Comparison of ENCODE assay signal across 24 cellular contexts in genomic region chr6:128121190-128121589, GRCh38.
A peak's percentile ranks its signal among the peaks of the same experiment; 100 is the strongest.
DNase-seq lines count a peak whose midpoint lies in the region; ATAC-seq, FAIRE-seq and TF ChIP-seq lines count a peak whose summit lies in the region.
"Had no signal": no experiment of that assay in that cellular context is flagged by ENCODE, and none has a peak within 500 bp of the region (broad histone marks: within the 10 kb centered on the region; RNA-seq: fewer than 3 reads in every experiment).

No MANE protein-coding gene starts in this region.

- peaks cover 8% of the 10 kb centered on the region for H3F3A ChIP-seq in MM.1S (ENCODE audit: insufficient read depth, low read length)

- H3K27me3 ChIP-seq in MM.1S (replicated peaks; ENCODE audit: insufficient read depth, low read length): no peaks in the 10 kb centered on the region
- H3K27me3 ChIP-seq in left lung: no peaks in the 10 kb centered on the region
- H3K27me3 ChIP-seq: BE2C; BLaER1 treated with 17β-estradiol and CSF1 and Interleukin-3, amounts not matched to agents 10 nM and 100 nM had no signal

- ATAC-seq in GM21367 (IDR thresholded peaks at IDR 0.05; ENCODE audit: unreplicated experiment) (no peak), left lung (no peak)
- ATAC-seq: A549, GM12878 had no signal

- H3K9me3 ChIP-seq in MM.1S (replicated peaks; ENCODE audit: insufficient read depth, low read length) (no peaks in the 10 kb centered on the region), left lung (no peaks in the 10 kb centered on the region)
- H3K9me3 ChIP-seq: A549; BE2C; BLaER1 treated with 17β-estradiol and CSF1 and Interleukin-3, amounts not matched to agents 10 nM and 100 nM had no signal

- TF ChIP-seq CTCF in MM.1S (IDR thresholded peaks at IDR 0.05; ENCODE audit: low read length) (no peak), left lung (IDR thresholded peaks at IDR 0.05) (no peak), glutamatergic neuron (IDR thresholded peaks at IDR 0.05; ENCODE audit: partially characterized antibody, unreplicated experiment) (no peak)

- no peak overlapping the region for H3K27ac Mint-ChIP-seq in glutamatergic neuron (ENCODE audit: unreplicated experiment)
- H3K27ac Mint-ChIP-seq: CD14-positive monocyte; CD4-positive, alpha-beta T cell; CD8-positive, alpha-beta memory T cell had no signal

- H3K4me1 Mint-ChIP-seq in glutamatergic neuron (ENCODE audit: low read depth, unreplicated experiment): peaks cover 3% of the 10 kb centered on the region

- no peak overlapping the region for H3K4me3 Mint-ChIP-seq in glutamatergic neuron (ENCODE audit: unreplicated experiment)
- H3K4me3 Mint-ChIP-seq: CD14-positive monocyte; CD4-positive, alpha-beta T cell; CD8-positive, alpha-beta memory T cell had no signal

- peaks cover 27% of the 10 kb centered on the region for H3K4me1 ChIP-seq in MM.1S (ENCODE audit: low read length)
- H3K4me1 ChIP-seq in left lung: no peaks in the 10 kb centered on the region

- H3K9ac ChIP-seq in MM.1S (ENCODE audit: low read length): no peak overlapping the region
- H3K9ac ChIP-seq: BLaER1 treated with 17β-estradiol and CSF1 and Interleukin-3, amounts not matched to agents 10 nM and 100 nM; GM23248 had no signal

- H3K36me3 ChIP-seq in MM.1S (replicated peaks; ENCODE audit: insufficient read depth, low read length): no peaks in the 10 kb centered on the region
- no peaks in the 10 kb centered on the region for H3K36me3 ChIP-seq in left lung
- H3K36me3 ChIP-seq: BE2C; BLaER1 treated with 17β-estradiol and CSF1 and Interleukin-3, amounts not matched to agents 10 nM and 100 nM had no signal

- H3K4me3 ChIP-seq in MM.1S (ENCODE audit: low read length): peak overlapping the region; percentile 23; the same call in 1 of the 2 replicates
- H3K4me3 ChIP-seq in left lung: no peak overlapping the region
- H3K4me3 ChIP-seq: A549; BLaER1 treated with 17β-estradiol and CSF1 and Interleukin-3, amounts not matched to agents 10 nM and 100 nM; GM12878; GM23248 had no signal

- no peaks in the 10 kb centered on the region for H3K79me2 ChIP-seq in MM.1S (ENCODE audit: low read length)

- intact Hi-C loops in left lung (cut with DNase I): no loop called here

- H3K9me3 Mint-ChIP-seq in glutamatergic neuron (ENCODE audit: unreplicated experiment): no peaks in the 10 kb centered on the region
- H3K9me3 Mint-ChIP-seq: CD4-positive, alpha-beta T cell had no signal

- H3K27me3 Mint-ChIP-seq in glutamatergic neuron (ENCODE audit: unreplicated experiment): no peaks in the 10 kb centered on the region
- H3K27me3 Mint-ChIP-seq: CD4-positive, alpha-beta T cell had no signal

- peak overlapping the region; percentile 58; the same call in 1 of the 2 replicates for H2AFZ ChIP-seq in MM.1S (ENCODE audit: low read length)
- H2AFZ ChIP-seq: GM23248 had no signal

- H4K20me1 ChIP-seq in MM.1S (ENCODE audit: insufficient read depth, low read length): no peaks in the 10 kb centered on the region
- H4K20me1 ChIP-seq: BLaER1 treated with 17β-estradiol and CSF1 and Interleukin-3, amounts not matched to agents 10 nM and 100 nM had no signal

- H3K36me3 Mint-ChIP-seq in glutamatergic neuron (ENCODE audit: unreplicated experiment): no peaks in the 10 kb centered on the region
- H3K36me3 Mint-ChIP-seq: CD14-positive monocyte had no signal

- no peaks in the 10 kb centered on the region for H3K9me2 ChIP-seq in MM.1S (replicated peaks; ENCODE audit: insufficient read depth, low read length)

- H3K4me2 ChIP-seq in MM.1S (ENCODE audit: low read depth, low read length): peak overlapping the region; percentile 67
- H3K4me2 ChIP-seq: A549; BLaER1 treated with 17β-estradiol and CSF1 and Interleukin-3, amounts not matched to agents 10 nM and 100 nM had no signal

- FAIRE-seq in GM19239 (lab: Jason Lieb, UNC): peak; percentile 23
- FAIRE-seq in islet of Langerhans (lab: Jason Lieb, UNC): peak; percentile 5
- FAIRE-seq: A549, GM12878, H1 had no signal

- DNase-seq in GM19239 (ENCODE audit: insufficient read length, low spot score) (no peak), MM.1S (no peak), left lung (no peak), glutamatergic neuron (no peak)
- DNase-seq: 8988T; ACHN; AML-193; BE2C; CD4-positive, alpha-beta T cell; CD8-positive, alpha-beta memory T cell; DMS 273 treated with DMSO at 0.1 percent for 48 hours; DMS79; EL; GDM1; GM23248; H7; HCEC 1CT had no signal

- H3K27ac ChIP-seq in MM.1S (ENCODE audit: low read length) (no peak overlapping the region), left lung (no peak overlapping the region)
- H3K27ac ChIP-seq: A549; BLaER1 treated with 17β-estradiol and CSF1 and Interleukin-3, amounts not matched to agents 10 nM and 100 nM; GM23248 had no signal
